Comparison of ENCODE assay signal across 14 cellular contexts in genomic region chr1:38476111-38476783, GRCh38.
A peak's percentile ranks its signal among the peaks of the same experiment; 100 is the strongest.
DNase-seq lines count a peak whose midpoint lies in the region; ATAC-seq, FAIRE-seq and TF ChIP-seq lines count a peak whose summit lies in the region.
"Had no signal": no experiment of that assay in that cellular context is flagged by ENCODE, and none has a peak within 500 bp of the region (broad histone marks: within the 10 kb centered on the region; RNA-seq: fewer than 3 reads in every experiment).

No MANE protein-coding gene starts in this region.

- no peak overlapping the region for H2AFZ ChIP-seq in HepG2 (ENCODE audit: low read length)

- TF ChIP-seq POLR2A in HepG2 (IDR thresholded peaks at IDR 0.05; ENCODE audit: insufficient read depth in 1 of 2, low read depth in 2 of 2, low read length in 2 of 2) = no peak
- TF ChIP-seq POLR2A in right lobe of liver (IDR thresholded peaks at IDR 0.05) = no peak
- TF ChIP-seq POLR2A in upper lobe of left lung (IDR thresholded peaks at IDR 0.05) = peak in 1 of 4 donors; percentile 23
- no peak for TF ChIP-seq POLR2A in H54 (IDR thresholded peaks at IDR 0.05; ENCODE audit: low read depth, low read length)

- no peak for TF ChIP-seq RAD21 in HepG2 (CRISPR knock-in tag; IDR thresholded peaks at IDR 0.05)

- DNase-seq in HepG2 (ENCODE audit: low spot score) = no peak
- DNase-seq in right lobe of liver = no peak
- peak; percentile 25 for DNase-seq in midbrain (lab: John Stamatoyannopoulos, UW)
- DNase-seq in upper lobe of left lung = peak in 1 of 2 donors; percentile 83
- no peak for DNase-seq in H54 (ENCODE audit: insufficient read length, low spot score)
- DNase-seq: NCI-H2171; stimulated activated CD4-positive, alpha-beta T cell treated with anti-CD3 and anti-CD28 coated beads, Interleukin-15, amount 100 ng/mL, for 24 hours had no signal

- TF ChIP-seq EP300 in HepG2 (IDR thresholded peaks at IDR 0.05; ENCODE audit: low read depth in 2 of 2, low read length in 2 of 2) (no peak), HepG2 (CRISPR knock-in tag; IDR thresholded peaks at IDR 0.05; ENCODE audit: borderline replicate concordance) (no peak), upper lobe of left lung (IDR thresholded peaks at IDR 0.05) (no peak)

- H3K4me3 ChIP-seq in HepG2 (replicated peaks in 1 of 3; ENCODE audit: insufficient read depth in 1 of 3, low read depth in 2 of 3, low read length in 3 of 3) (no peak overlapping the region), right lobe of liver (no peak overlapping the region), duodenal mucosa (ENCODE audit: low read depth in 1 of 2, low read length in 2 of 2) (no peak overlapping the region), upper lobe of left lung (peak overlapping the region in 3 of 4 donors; percentile 29 to 48 (median 43))
- H3K4me3 ChIP-seq: BLaER1 treated with 17β-estradiol and CSF1 and Interleukin-3, amounts not matched to agents 10 nM and 100 nM; SK-N-MC had no signal

- no peak overlapping the region for H3K9ac ChIP-seq in HepG2 (ENCODE audit: insufficient read depth, low read depth, low read length)
- H3K9ac ChIP-seq in duodenal mucosa (ENCODE audit: low read depth in 1 of 2, low read length in 2 of 2) = no peak overlapping the region
- H3K9ac ChIP-seq: BLaER1 treated with 17β-estradiol and CSF1 and Interleukin-3, amounts not matched to agents 10 nM and 100 nM had no signal

- intact Hi-C loops in HepG2 (cut with micrococcal nuclease; ENCODE audit: unreplicated experiment) = no loop called here
- intact Hi-C loops in right lobe of liver (cut with DNase I) = no loop called here

- ATAC-seq in HepG2 = no peak
- ATAC-seq in right lobe of liver = no peak
- no peak for ATAC-seq in upper lobe of left lung (ENCODE audit: low FRiP score in 2 of 2)
- no peak for ATAC-seq in HG03139 (IDR thresholded peaks at IDR 0.05; ENCODE audit: unreplicated experiment)
- no peak for ATAC-seq in GM21737 (IDR thresholded peaks at IDR 0.05; ENCODE audit: unreplicated experiment)
- ATAC-seq: HCT116 had no signal

- no peaks in the 10 kb centered on the region for H3K4me1 ChIP-seq in HepG2 (ENCODE audit: insufficient read depth, low read length)
- H3K4me1 ChIP-seq in right lobe of liver = no peaks in the 10 kb centered on the region
- no peaks in the 10 kb centered on the region for H3K4me1 ChIP-seq in duodenal mucosa (ENCODE audit: control insufficient read depth in 1 of 2, insufficient read depth in 2 of 2, low read length in 2 of 2)
- H3K4me1 ChIP-seq in upper lobe of left lung = peaks cover 0 to 17% (median 12%) of the 10 kb centered on the region in 4 donors

- CTCF ChIA-PET in HepG2 (lab: Yijun Ruan, JAX; ENCODE audit: low intra/inter-chr PET ratio, low total read pairs) = no interaction called here

- no peak for TF ChIP-seq CTCF in HepG2 (CRISPR knock-in tag; IDR thresholded peaks at IDR 0.05)
- TF ChIP-seq CTCF in right lobe of liver (IDR thresholded peaks at IDR 0.05) = no peak
- no peak for TF ChIP-seq CTCF in upper lobe of left lung (IDR thresholded peaks at IDR 0.05)

- peaks cover 0 to 31% of the 10 kb centered on the region in 2 experiments; a peak in 3 of 5 replicates for H3K27me3 ChIP-seq in HepG2 (ENCODE audit: control insufficient read depth in 1 of 2, insufficient read depth in 2 of 2, low read length in 2 of 2)
- no peaks in the 10 kb centered on the region for H3K27me3 ChIP-seq in right lobe of liver
- peaks cover 15 to 25% of the 10 kb centered on the region in 2 donors for H3K27me3 ChIP-seq in duodenal mucosa (ENCODE audit: control insufficient read depth in 1 of 2, insufficient read depth in 2 of 2, low read length in 2 of 2)
- H3K27me3 ChIP-seq in upper lobe of left lung = peaks cover 0 to 6% (median 0%) of the 10 kb centered on the region in 4 donors

- no peak overlapping the region for H3K4me2 ChIP-seq in HepG2 (ENCODE audit: low read depth, low read length)

- H3K36me3 ChIP-seq in HepG2 (replicated peaks in 1 of 2; ENCODE audit: control insufficient read depth in 1 of 2, insufficient read depth in 2 of 2, low read length in 2 of 2) (no peaks in the 10 kb centered on the region), right lobe of liver (no peaks in the 10 kb centered on the region), duodenal mucosa (ENCODE audit: control insufficient read depth in 1 of 2, insufficient read depth in 2 of 2, low read length in 2 of 2) (no peaks in the 10 kb centered on the region), upper lobe of left lung (no peaks in the 10 kb centered on the region)
- H3K36me3 ChIP-seq: BLaER1 treated with 17β-estradiol and CSF1 and Interleukin-3, amounts not matched to agents 10 nM and 100 nM had no signal

- in situ Hi-C loops in HepG2 (cut with HindIII; ENCODE audit: extremely low pct_ligation_motif_present, low pct_unique_long_range_greater_than_20kb) = no loop called here

- POLR2A ChIA-PET in HepG2 (lab: Yijun Ruan, JAX) = no interaction called here

- H3K27ac ChIP-seq in HepG2 (ENCODE audit: extremely low read length, insufficient read depth, low read length) (no peak overlapping the region), right lobe of liver (no peak overlapping the region), duodenal mucosa (ENCODE audit: low read depth, low read length) (peak overlapping the region; percentile 24), upper lobe of left lung (peak overlapping the region; percentile 36 to 70 (median 54))
- H3K27ac ChIP-seq: BLaER1 treated with 17β-estradiol and CSF1 and Interleukin-3, amounts not matched to agents 10 nM and 100 nM; SK-N-MC had no signal

- no peaks in the 10 kb centered on the region for H4K20me1 ChIP-seq in HepG2 (ENCODE audit: insufficient read depth, low read length)
- H4K20me1 ChIP-seq: BLaER1 treated with 17β-estradiol and CSF1 and Interleukin-3, amounts not matched to agents 10 nM and 100 nM had no signal

- no TSS peak for BruUV-seq in HepG2 (replicated peaks; lab: Mats Ljungman, UMichigan)

- WGBS in HepG2 (ENCODE audit: low lambda C conversion rate) = 20% methylated on average over 23 of the region's 46 CpGs
- WGBS in right lobe of liver (ENCODE audit: insufficient coverage, low coverage, low lambda C conversion rate, missing lambda C conversion rate) = 5% methylated on average over 18 of the region's 46 CpGs
- WGBS in upper lobe of left lung, 2 donors = 7 to 26% methylated on average over 14 to 39 of the region's 46 CpGs

- H3K9me3 ChIP-seq in HepG2 (ENCODE audit: low read length) (no peaks in the 10 kb centered on the region), right lobe of liver (no peaks in the 10 kb centered on the region), duodenal mucosa (ENCODE audit: control insufficient read depth in 1 of 2, low read length in 2 of 2) (no peaks in the 10 kb centered on the region), upper lobe of left lung (peaks cover 0 to 3% (median 0%) of the 10 kb centered on the region in 4 donors)

- FAIRE-seq in HepG2 (lab: Jason Lieb, UNC) (no peak), H54 (lab: Jason Lieb, UNC) (no peak)
- FAIRE-seq: islet of Langerhans had no signal

- no peaks in the 10 kb centered on the region for H3K79me2 ChIP-seq in HepG2 (ENCODE audit: insufficient read depth, low read length)

TF ChIP-seq in HepG2, 621 proteins besides CTCF, POLR2A, EP300 and RAD21:
- TF ChIP-seq UBTF (CRISPR knock-in tag; IDR thresholded peaks at IDR 0.05) = peak; percentile 74; the same call in 1 of the 2 replicates
- TF ChIP-seq USF2 (IDR thresholded peaks at IDR 0.05; ENCODE audit: low read depth, low read length) = no peak
- TF ChIP-seq USF2 (CRISPR knock-in tag; IDR thresholded peaks at IDR 0.05; ENCODE audit: borderline replicate concordance) = no peak
- no peak for TF ChIP-seq ZFP41 (CRISPR knock-in tag; IDR thresholded peaks at IDR 0.05; ENCODE audit: borderline replicate concordance)
- TF ChIP-seq ZNF615 (CRISPR knock-in tag; IDR thresholded peaks at IDR 0.05; ENCODE audit: borderline replicate concordance) = no peak
- no peak for TF ChIP-seq HOXA5 (CRISPR knock-in tag; IDR thresholded peaks at IDR 0.05)
TF ChIP-seq in HepG2: peak in this region for 1.

Comparison
In these comparisons a context has a peak if more than half of its experiments do, and no peak if none do; other contexts are left out.
1. H3K27ac ChIP-seq: peak in duodenal mucosa (single experiment) and upper lobe of left lung (4 of 4); none in HepG2 (single experiment) and right lobe of liver (0 of 3).
2. H3K4me3 ChIP-seq: peak in upper lobe of left lung (3 of 4); none in HepG2 (0 of 3), right lobe of liver (0 of 3) and duodenal mucosa (0 of 2).